ENCODE assay signal across 20 cellular contexts in the genomic region with DNA sequence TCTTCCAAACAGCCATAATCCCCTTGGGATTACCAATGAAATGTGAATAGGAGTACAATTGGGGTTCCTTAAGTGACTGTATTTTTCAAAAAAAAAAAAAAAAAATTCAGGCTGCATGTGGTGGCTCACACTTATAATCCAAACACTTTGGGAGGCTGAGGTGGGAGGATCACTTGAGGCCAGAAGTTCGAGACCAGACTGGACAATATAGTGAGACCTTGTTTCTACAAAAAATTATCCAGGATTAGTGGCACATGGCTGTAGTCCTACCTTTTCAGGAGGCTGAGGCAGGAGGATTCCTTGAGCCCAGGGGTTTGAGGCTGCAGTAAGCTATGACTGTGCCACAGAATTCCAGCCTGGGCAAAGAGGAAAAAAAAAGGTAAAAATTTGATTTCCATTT.
A peak's percentile ranks its signal among the peaks of the same experiment; 100 is the strongest.
DNase-seq lines count a peak whose midpoint lies in the region; ATAC-seq, FAIRE-seq and TF ChIP-seq lines count a peak whose summit lies in the region.
"Had no signal": no experiment of that assay in that cellular context is flagged by ENCODE, and none has a peak within 500 bp of the region (broad histone marks: within the 10 kb centered on the region; RNA-seq: fewer than 3 reads in every experiment).

No MANE protein-coding gene starts in this region.

- no peak overlapping the region for H3K27ac ChIP-seq in HepG2 (ENCODE audit: extremely low read length, insufficient read depth, low read length)
- H3K27ac ChIP-seq in right lobe of liver = peak overlapping the region in 1 of 3 donors; percentile 45
- peak overlapping the region; percentile 69 for H3K27ac ChIP-seq in mesodermal cell (ENCODE audit: low read depth, low read length, severe bottlenecking)
- H3K27ac ChIP-seq in stomach = peak overlapping the region; percentile 59 to 87 (median 84)
- H3K27ac ChIP-seq: A549 had no signal

- H3K4me3 ChIP-seq in HepG2 (replicated peaks in 1 of 3; ENCODE audit: insufficient read depth in 1 of 3, low read depth in 2 of 3, low read length in 3 of 3) = peak overlapping the region in 1 of 3 experiments; percentile 44; a peak in 1 of 6 replicates
- no peak overlapping the region for H3K4me3 ChIP-seq in right lobe of liver
- H3K4me3 ChIP-seq in mesodermal cell (ENCODE audit: extremely low read depth, insufficient read depth, low read length, poor library complexity, severe bottlenecking) = no peak overlapping the region
- H3K4me3 ChIP-seq in stomach = no peak overlapping the region
- H3K4me3 ChIP-seq: A549, GM12878, GM23338 had no signal

- CTCF ChIA-PET in HepG2 (lab: Yijun Ruan, JAX; ENCODE audit: low intra/inter-chr PET ratio, low total read pairs) = no interaction called here

- TF ChIP-seq CTCF in HepG2 (CRISPR knock-in tag; IDR thresholded peaks at IDR 0.05) = no peak
- TF ChIP-seq CTCF in right lobe of liver (IDR thresholded peaks at IDR 0.05) = no peak
- TF ChIP-seq CTCF in stomach (IDR thresholded peaks at IDR 0.05) = no peak

- no peaks in the 10 kb centered on the region for H3K79me2 ChIP-seq in HepG2 (ENCODE audit: insufficient read depth, low read length)

- in situ Hi-C loops in HepG2 (cut with HindIII; ENCODE audit: extremely low pct_ligation_motif_present, low pct_unique_long_range_greater_than_20kb) = loop anchor here (10.0 kb wide), 1 partner anchor 185 kb away; a partner anchor contains a TSS

- H3K9me3 ChIP-seq in HepG2 (ENCODE audit: low read length) = no peaks in the 10 kb centered on the region
- peaks cover 0 to 2% (median 0%) of the 10 kb centered on the region in 4 donors for H3K9me3 ChIP-seq in right lobe of liver
- H3K9me3 ChIP-seq in mesodermal cell (ENCODE audit: control insufficient read depth, low read length) = no peaks in the 10 kb centered on the region
- peaks cover 0 to 8% (median 2%) of the 10 kb centered on the region in 4 donors for H3K9me3 ChIP-seq in stomach
- H3K9me3 ChIP-seq: A549 had no signal

- no peak for TF ChIP-seq RAD21 in HepG2 (CRISPR knock-in tag; IDR thresholded peaks at IDR 0.05)

- H2AFZ ChIP-seq in HepG2 (ENCODE audit: low read length) = no peak overlapping the region

- H3K27me3 ChIP-seq in HepG2 (ENCODE audit: control insufficient read depth in 1 of 2, insufficient read depth in 2 of 2, low read length in 2 of 2) = no peaks in the 10 kb centered on the region
- H3K27me3 ChIP-seq in right lobe of liver = no peaks in the 10 kb centered on the region
- H3K27me3 ChIP-seq in stomach = no peaks in the 10 kb centered on the region

- WGBS in HepG2 (ENCODE audit: low lambda C conversion rate) = 58% methylated on average over 1 of the region's 1 CpG
- 85% methylated on average over 1 of the region's 1 CpG for WGBS in right lobe of liver (ENCODE audit: insufficient coverage, low coverage, low lambda C conversion rate, missing lambda C conversion rate)
- WGBS in mesodermal cell (ENCODE audit: insufficient coverage in 2 of 2), 2 experiments = 67 to 100% methylated on average over 1 of the region's 1 CpG
- 69 to 83% (median 81%) methylated on average over 1 of the region's 1 CpG for WGBS in stomach, 5 donors

- no peak overlapping the region for H3K9ac ChIP-seq in HepG2 (ENCODE audit: insufficient read depth, low read depth, low read length)

- no TSS peak for BruUV-seq in HepG2 (replicated peaks; lab: Mats Ljungman, UMichigan)

- FAIRE-seq in HepG2 (lab: Jason Lieb, UNC) = no peak
- FAIRE-seq: A549, G401.6, GM12878, GM19239 had no signal

- TF ChIP-seq EP300 in HepG2 (IDR thresholded peaks at IDR 0.05; ENCODE audit: low read depth in 2 of 2, low read length in 2 of 2) (no peak), HepG2 (CRISPR knock-in tag; IDR thresholded peaks at IDR 0.05; ENCODE audit: borderline replicate concordance) (no peak), stomach (IDR thresholded peaks at IDR 0.05) (no peak)

- ATAC-seq in HepG2 (no peak), right lobe of liver (no peak)
- ATAC-seq: A549, GM12878, GM23338 had no signal

- peaks cover 40% of the 10 kb centered on the region for H3K4me1 ChIP-seq in HepG2 (ENCODE audit: insufficient read depth, low read length)
- peaks cover 0 to 14% (median 7%) of the 10 kb centered on the region in 4 donors for H3K4me1 ChIP-seq in right lobe of liver
- peaks cover 8% of the 10 kb centered on the region for H3K4me1 ChIP-seq in mesodermal cell (ENCODE audit: control insufficient read depth, insufficient read depth, low read length, poor library complexity, severe bottlenecking)
- H3K4me1 ChIP-seq in stomach = peaks cover 11 to 25% (median 20%) of the 10 kb centered on the region in 4 donors
- H3K4me1 ChIP-seq: A549 had no signal

- TF ChIP-seq POLR2A in HepG2 (IDR thresholded peaks at IDR 0.05; ENCODE audit: insufficient read depth in 1 of 2, low read depth in 2 of 2, low read length in 2 of 2) (no peak), right lobe of liver (IDR thresholded peaks at IDR 0.05) (no peak), stomach (IDR thresholded peaks at IDR 0.05) (no peak)

- H3K4me2 ChIP-seq in HepG2 (ENCODE audit: low read depth, low read length) = peak overlapping the region; percentile 91
- H3K4me2 ChIP-seq: A549, GM23338 had no signal

- POLR2A ChIA-PET in HepG2 (lab: Yijun Ruan, JAX) = no interaction called here

- H4K20me1 ChIP-seq in HepG2 (ENCODE audit: insufficient read depth, low read length) = no peaks in the 10 kb centered on the region

- intact Hi-C loops in HepG2 (cut with micrococcal nuclease; ENCODE audit: unreplicated experiment) = loop anchor here (10.0 kb wide), 1 partner anchor 55 kb away; no protein-coding TSS in a partner anchor
- intact Hi-C loops in right lobe of liver (cut with DNase I) = no loop called here
- intact Hi-C loops in stomach (cut with DNase I; ENCODE audit: low total_unique reads) = no loop called here

- H3K36me3 ChIP-seq in HepG2 (replicated peaks in 1 of 2; ENCODE audit: control insufficient read depth in 1 of 2, insufficient read depth in 2 of 2, low read length in 2 of 2) (no peaks in the 10 kb centered on the region), right lobe of liver (no peaks in the 10 kb centered on the region), mesodermal cell (ENCODE audit: control insufficient read depth, insufficient read depth, low read length) (no peaks in the 10 kb centered on the region), stomach (no peaks in the 10 kb centered on the region)

- DNase-seq in HepG2 (ENCODE audit: low spot score) (no peak), right lobe of liver (no peak), stomach (no peak), AML-193 (lab: John Stamatoyannopoulos, UW) (no peak), NCI-H2171 (lab: John Stamatoyannopoulos, UW) (no peak)
- DNase-seq: 8988T; ACHN; C1 segment of cervical spinal cord; CD4-positive, alpha-beta memory T cell; COR-L47; DMS153; DND-41; H9; HFFc6 had no signal

TF ChIP-seq in HepG2, 621 proteins besides CTCF, POLR2A, EP300 and RAD21 (continues in another document):
- TF ChIP-seq ZNF296 (CRISPR knock-in tag; conservative IDR thresholded peaks at IDR 0.05) (no peak), ATF7 (IDR thresholded peaks at IDR 0.05) (no peak), ATF7 (CRISPR knock-in tag; IDR thresholded peaks at IDR 0.05) (no peak), XBP1 (CRISPR knock-in tag; IDR thresholded peaks at IDR 0.05) (no peak), ZNF382 (CRISPR knock-in tag; IDR thresholded peaks at IDR 0.05; ENCODE audit: borderline replicate concordance) (no peak), FOXJ3 (CRISPR knock-in tag; IDR thresholded peaks at IDR 0.05; ENCODE audit: borderline replicate concordance) (no peak), ZNF121 (CRISPR knock-in tag; IDR thresholded peaks at IDR 0.05) (peak; percentile 54; the same call in 1 of the 2 replicates)
- TF ChIP-seq, protein P1, sequence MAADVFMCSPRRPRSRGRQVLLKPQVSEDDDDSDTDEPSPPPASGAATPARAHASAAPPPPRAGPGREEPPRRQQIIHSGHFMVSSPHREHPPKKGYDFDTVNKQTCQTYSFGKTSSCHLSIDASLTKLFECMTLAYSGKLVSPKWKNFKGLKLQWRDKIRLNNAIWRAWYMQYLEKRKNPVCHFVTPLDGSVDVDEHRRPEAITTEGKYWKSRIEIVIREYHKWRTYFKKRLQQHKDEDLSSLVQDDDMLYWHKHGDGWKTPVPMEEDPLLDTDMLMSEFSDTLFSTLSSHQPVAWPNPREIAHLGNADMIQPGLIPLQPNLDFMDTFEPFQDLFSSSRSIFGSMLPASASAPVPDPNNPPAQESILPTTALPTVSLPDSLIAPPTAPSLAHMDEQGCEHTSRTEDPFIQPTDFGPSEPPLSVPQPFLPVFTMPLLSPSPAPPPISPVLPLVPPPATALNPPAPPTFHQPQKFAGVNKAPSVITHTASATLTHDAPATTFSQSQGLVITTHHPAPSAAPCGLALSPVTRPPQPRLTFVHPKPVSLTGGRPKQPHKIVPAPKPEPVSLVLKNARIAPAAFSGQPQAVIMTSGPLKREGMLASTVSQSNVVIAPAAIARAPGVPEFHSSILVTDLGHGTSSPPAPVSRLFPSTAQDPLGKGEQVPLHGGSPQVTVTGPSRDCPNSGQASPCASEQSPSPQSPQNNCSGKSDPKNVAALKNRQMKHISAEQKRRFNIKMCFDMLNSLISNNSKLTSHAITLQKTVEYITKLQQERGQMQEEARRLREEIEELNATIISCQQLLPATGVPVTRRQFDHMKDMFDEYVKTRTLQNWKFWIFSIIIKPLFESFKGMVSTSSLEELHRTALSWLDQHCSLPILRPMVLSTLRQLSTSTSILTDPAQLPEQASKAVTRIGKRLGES (CRISPR knock-in tag; IDR thresholded peaks at IDR 0.05; ENCODE audit: borderline replicate concordance) = no peak
- TF ChIP-seq, protein P2, sequence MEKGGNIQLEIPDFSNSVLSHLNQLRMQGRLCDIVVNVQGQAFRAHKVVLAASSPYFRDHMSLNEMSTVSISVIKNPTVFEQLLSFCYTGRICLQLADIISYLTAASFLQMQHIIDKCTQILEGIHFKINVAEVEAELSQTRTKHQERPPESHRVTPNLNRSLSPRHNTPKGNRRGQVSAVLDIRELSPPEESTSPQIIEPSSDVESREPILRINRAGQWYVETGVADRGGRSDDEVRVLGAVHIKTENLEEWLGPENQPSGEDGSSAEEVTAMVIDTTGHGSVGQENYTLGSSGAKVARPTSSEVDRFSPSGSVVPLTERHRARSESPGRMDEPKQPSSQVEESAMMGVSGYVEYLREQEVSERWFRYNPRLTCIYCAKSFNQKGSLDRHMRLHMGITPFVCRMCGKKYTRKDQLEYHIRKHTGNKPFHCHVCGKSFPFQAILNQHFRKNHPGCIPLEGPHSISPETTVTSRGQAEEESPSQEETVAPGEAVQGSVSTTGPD (CRISPR knock-in tag; IDR thresholded peaks at IDR 0.05) = no peak
